In the genomic region with DNA sequence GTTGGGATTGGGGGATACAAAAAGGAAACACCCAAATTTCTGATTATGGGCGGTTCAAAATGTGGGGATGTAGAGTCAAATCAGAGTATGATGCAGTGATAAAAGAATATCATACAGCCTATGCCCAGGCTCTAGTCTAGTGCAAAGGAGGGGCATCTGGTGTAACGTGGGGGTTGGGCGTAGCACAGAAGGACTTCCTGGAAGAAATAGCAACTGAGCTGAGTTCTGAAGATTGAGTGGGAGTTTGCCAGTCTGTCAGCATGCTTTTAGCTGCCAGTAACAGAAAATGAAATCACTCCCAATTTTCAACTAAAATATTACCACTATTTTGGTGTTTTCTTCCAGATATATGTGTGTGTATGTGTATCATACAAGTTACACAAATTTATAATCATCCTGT, we compare ENCODE assay signal across 11 cellular contexts.
DNase-seq lines count a peak whose midpoint lies in the region; ATAC-seq and TF ChIP-seq lines count a peak whose summit lies in the region.
"Had no signal": no experiment of that assay in that cellular context is flagged by ENCODE, and none has a peak within 500 bp of the region (broad histone marks: within the 10 kb centered on the region; RNA-seq: fewer than 3 reads in every experiment).

No MANE protein-coding gene starts in this region.

- peaks cover 14% of the 10 kb centered on the region for H3K36me3 Mint-ChIP-seq in endodermal cell (ENCODE audit: low read depth)

- H3K36me3 ChIP-seq in endodermal cell (ENCODE audit: control insufficient read depth, insufficient read depth, low read length): peaks cover 10% of the 10 kb centered on the region
- H3K36me3 ChIP-seq: right lobe of liver had no signal

- no peak overlapping the region for H3K4me3 ChIP-seq in endodermal cell (ENCODE audit: low read length)
- H3K4me3 ChIP-seq: right lobe of liver had no signal

- ATAC-seq in HG02798 (IDR thresholded peaks at IDR 0.05; ENCODE audit: poor library complexity, unreplicated experiment): no peak
- ATAC-seq in GM21528 (IDR thresholded peaks at IDR 0.05; ENCODE audit: low FRiP score, unreplicated experiment): no peak
- ATAC-seq: Panc1, right lobe of liver had no signal

- 72 to 90% methylated on average over 2 to 3 of the region's 3 CpGs for WGBS in endodermal cell (ENCODE audit: insufficient coverage in 1 of 2, insufficient read length in 1 of 2), 2 experiments

- H3K27me3 ChIP-seq in endodermal cell (ENCODE audit: control insufficient read depth, insufficient read depth, low read length, poor library complexity, severe bottlenecking): no peaks in the 10 kb centered on the region
- H3K27me3 ChIP-seq: right lobe of liver had no signal

- TF ChIP-seq CTCF in endodermal cell (conservative IDR thresholded peaks at IDR 0.05): no peak

- no peak overlapping the region for H3K4me3 Mint-ChIP-seq in endodermal cell

- no peaks in the 10 kb centered on the region for H3K27me3 Mint-ChIP-seq in endodermal cell (ENCODE audit: insufficient read depth)

- DNase-seq in H4 (ENCODE audit: low spot score) (peak; percentile 68), RPMI7951 (ENCODE audit: low read depth) (peak; percentile 52), endodermal cell (peak; percentile 41), DMS153 treated with DMSO at 0.1 percent for 48 hours (lab: John Stamatoyannopoulos, UW; ENCODE audit: unreplicated experiment) (no peak), ureter (ENCODE audit: low spot score) (no peak)
- peak; percentile 47 for DNase-seq in stimulated activated CD4-positive, alpha-beta T cell treated with anti-CD3 and anti-CD28 coated beads, Interleukin-1b, Interleukin-23, amount 100 ng/mL, for 48 hours
- DNase-seq: kidney, right lobe of liver had no signal

- peak overlapping the region; percentile 49 for H3K27ac Mint-ChIP-seq in endodermal cell

- H3K4me1 ChIP-seq in endodermal cell (ENCODE audit: control insufficient read depth, insufficient read depth, low read length): no peaks in the 10 kb centered on the region
- H3K4me1 ChIP-seq: right lobe of liver had no signal

- no peak overlapping the region for H3K27ac ChIP-seq in endodermal cell (ENCODE audit: low read depth, low read length)
- H3K27ac ChIP-seq: right lobe of liver had no signal

- no peak overlapping the region for H3K9ac ChIP-seq in endodermal cell (ENCODE audit: extremely low read depth, low read length, poor library complexity, severe bottlenecking)

- H3K9me3 ChIP-seq in endodermal cell (ENCODE audit: control insufficient read depth, low read length): no peaks in the 10 kb centered on the region
- H3K9me3 ChIP-seq: right lobe of liver had no signal

- H3K4me1 Mint-ChIP-seq in endodermal cell: peaks cover 3% of the 10 kb centered on the region

- no peaks in the 10 kb centered on the region for H3K9me3 Mint-ChIP-seq in endodermal cell

Comparison
In these comparisons a context has a peak if more than half of its experiments do, and no peak if none do; other contexts are left out.
1. DNase-seq: peak in H4 (single experiment), RPMI7951 (single experiment), endodermal cell (single experiment) and stimulated activated CD4-positive, alpha-beta T cell treated with anti-CD3 and anti-CD28 coated beads, Interleukin-1b, Interleukin-23, amount 100 ng/mL, for 48 hours (single experiment); none in DMS153 treated with DMSO at 0.1 percent for 48 hours (single experiment) and ureter (single experiment).